ENCODE assay signal across 16 cellular contexts in the genomic region with DNA sequence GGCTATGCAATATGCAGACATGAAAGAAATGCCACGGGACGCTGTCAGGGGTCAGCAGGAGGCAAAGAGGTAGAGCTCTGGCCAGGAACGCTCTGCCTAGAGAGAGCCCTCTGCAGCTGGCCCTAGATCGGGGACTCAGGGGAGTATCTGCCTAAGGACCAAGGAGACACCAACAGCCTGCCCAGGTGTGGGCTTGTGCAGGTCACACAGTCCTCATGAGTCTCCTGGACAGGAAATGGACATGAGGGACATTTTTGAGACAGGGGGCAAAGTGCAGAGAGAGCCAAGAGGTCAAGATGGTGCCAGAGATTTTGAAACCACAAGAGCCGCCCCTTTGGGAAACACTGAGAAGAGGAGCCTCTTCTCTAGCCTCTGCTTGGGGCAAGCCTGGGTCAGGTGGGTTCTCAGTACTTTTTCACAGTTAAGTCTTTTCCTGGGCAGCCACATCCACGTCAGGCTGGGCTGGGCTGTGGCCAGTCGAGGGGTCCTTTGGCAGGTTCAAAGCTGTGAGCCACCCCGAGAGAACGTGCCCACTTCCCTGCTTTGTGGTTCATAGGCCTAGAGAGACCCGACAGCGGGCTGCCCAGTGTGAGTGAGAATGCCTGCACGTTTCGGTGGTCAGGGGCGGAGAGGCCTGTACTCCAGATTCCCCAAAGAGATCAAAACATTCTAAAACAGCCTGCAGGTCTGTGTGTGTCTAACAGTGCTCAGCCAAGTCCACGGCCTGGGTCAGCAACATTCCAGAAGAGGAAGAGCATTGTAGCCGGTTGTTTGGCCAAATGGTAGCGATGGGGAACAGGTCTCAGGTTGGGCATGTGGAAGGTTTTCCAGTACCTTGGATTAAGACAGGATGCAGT. TPM values are rescaled to one million over a fixed set of nuclear protein-coding genes. Genes with fewer than 3 reads are reported as not detected.
A peak's percentile ranks its signal among the peaks of the same experiment; 100 is the strongest.
DNase-seq lines count a peak whose midpoint lies in the region; ATAC-seq, FAIRE-seq and TF ChIP-seq lines count a peak whose summit lies in the region.
"Had no signal": no experiment of that assay in that cellular context is flagged by ENCODE, and none has a peak within 500 bp of the region (broad histone marks: within the 10 kb centered on the region; RNA-seq: fewer than 3 reads in every experiment).

No MANE protein-coding gene starts in this region.

- CTCF ChIA-PET in activated CD8-positive, alpha-beta T cell treated with anti-CD3 and anti-CD28 coated beads, Interleukin-2, amount 10 ng/mL, durations not matched to agents 7 days and 5 days (lab: Charles Lee) = no interaction called here
- CTCF ChIA-PET in activated CD8-positive, alpha-beta T cell treated with anti-CD3 and anti-CD28 coated beads for 36 hours (lab: Charles Lee) = no interaction called here
- CTCF ChIA-PET in K562 (lab: Yijun Ruan, JAX; ENCODE audit: low intra/inter-chr PET ratio) = interaction anchor here (0.6 kb wide), 1 partner anchor 60 kb away, joined by 4 read pairs; no protein-coding TSS in a partner anchor
- CTCF ChIA-PET in CD4-positive, alpha-beta T cell (lab: Charles Lee) = no interaction called here

- peak overlapping the region; percentile 33 for H4K91ac ChIP-seq in trophoblast cell (ENCODE audit: low read depth, low read length)

- no peak overlapping the region for H4K12ac ChIP-seq in trophoblast cell (ENCODE audit: low read depth, low read length)

- 0 out of 5 replicates have a peak, but pooled peaks cover 0 to 4% of the 10 kb centered on the region in 2 experiments for H3K27me3 ChIP-seq in K562 (ENCODE audit: control insufficient read depth in 2 of 2, insufficient read depth in 2 of 2, low read length in 2 of 2)
- H3K27me3 ChIP-seq in trophoblast cell (ENCODE audit: insufficient read depth, low read length) = no peaks in the 10 kb centered on the region
- H3K27me3 ChIP-seq in CD4-positive, alpha-beta T cell (ENCODE audit: control insufficient read depth, insufficient read depth, low read length) = no peaks in the 10 kb centered on the region
- no peaks in the 10 kb centered on the region for H3K27me3 ChIP-seq in brain microvascular endothelial cell (replicated peaks)
- H3K27me3 ChIP-seq: BLaER1 had no signal

- no peak overlapping the region for H3K4ac ChIP-seq in trophoblast cell (ENCODE audit: low read depth, low read length)

- FAIRE-seq in K562 (lab: Jason Lieb, UNC) = no peak

- H3K9me3 ChIP-seq in K562 (replicated peaks; ENCODE audit: control insufficient read depth, insufficient read depth, low read depth, low read length) (no peaks in the 10 kb centered on the region), trophoblast cell (ENCODE audit: insufficient read depth, low read depth, low read length) (peaks cover 3% of the 10 kb centered on the region)
- H3K9me3 ChIP-seq in CD4-positive, alpha-beta T cell (ENCODE audit: control insufficient read depth, low read length) = no peaks in the 10 kb centered on the region
- H3K9me3 ChIP-seq: BLaER1, HAP-1 had no signal

- H3K4me2 ChIP-seq in K562 (ENCODE audit: insufficient read depth, low read length) (no peak overlapping the region), trophoblast cell (ENCODE audit: low read length) (no peak overlapping the region)
- H3K4me2 ChIP-seq: BLaER1 had no signal

- H3K27ac Mint-ChIP-seq in activated CD8-positive, alpha-beta T cell treated with anti-CD3 and anti-CD28 coated beads, Interleukin-2, amount 10 ng/mL, durations not matched to agents 7 days and 5 days = peak overlapping the region; percentile 39
- no peak overlapping the region for H3K27ac Mint-ChIP-seq in activated CD8-positive, alpha-beta T cell treated with anti-CD3 and anti-CD28 coated beads for 36 hours
- H3K27ac Mint-ChIP-seq in CD4-positive, alpha-beta T cell = no peak overlapping the region
- H3K27ac Mint-ChIP-seq in activated T-cell treated with anti-CD3 and anti-CD28 coated beads, Interleukin-2, amount 50 U/mL, for 72 hours = no peak overlapping the region
- H3K27ac Mint-ChIP-seq: CD8-positive, alpha-beta T cell had no signal

- no peaks in the 10 kb centered on the region for H3K36me3 Mint-ChIP-seq in activated CD8-positive, alpha-beta T cell treated with anti-CD3 and anti-CD28 coated beads, Interleukin-2, amount 10 ng/mL, durations not matched to agents 7 days and 5 days (ENCODE audit: low read depth)
- H3K36me3 Mint-ChIP-seq in activated CD8-positive, alpha-beta T cell treated with anti-CD3 and anti-CD28 coated beads for 36 hours (ENCODE audit: low read depth) = no peaks in the 10 kb centered on the region
- H3K36me3 Mint-ChIP-seq in CD4-positive, alpha-beta T cell (ENCODE audit: low read depth) = peaks cover 11% of the 10 kb centered on the region
- no peaks in the 10 kb centered on the region for H3K36me3 Mint-ChIP-seq in activated T-cell treated with anti-CD3 and anti-CD28 coated beads, Interleukin-2, amount 50 U/mL, for 72 hours (ENCODE audit: insufficient read depth in 2 of 2)

- TF ChIP-seq RAD21 in K562 (CRISPR knock-in tag; conservative IDR thresholded peaks at IDR 0.05 in 1 of 2, IDR thresholded peaks at IDR 0.05 in 1 of 2) = no peak

- no peaks in the 10 kb centered on the region for H3K9me3 Mint-ChIP-seq in activated CD8-positive, alpha-beta T cell treated with anti-CD3 and anti-CD28 coated beads, Interleukin-2, amount 10 ng/mL, durations not matched to agents 7 days and 5 days (ENCODE audit: insufficient read depth)
- H3K9me3 Mint-ChIP-seq in activated CD8-positive, alpha-beta T cell treated with anti-CD3 and anti-CD28 coated beads for 36 hours = no peaks in the 10 kb centered on the region
- H3K9me3 Mint-ChIP-seq in CD4-positive, alpha-beta T cell = no peaks in the 10 kb centered on the region
- H3K9me3 Mint-ChIP-seq in activated T-cell treated with anti-CD3 and anti-CD28 coated beads, Interleukin-2, amount 50 U/mL, for 72 hours = no peaks in the 10 kb centered on the region
- H3K9me3 Mint-ChIP-seq: CD8-positive, alpha-beta T cell had no signal

- H2AK5ac ChIP-seq in trophoblast cell (ENCODE audit: low read length) = no peak overlapping the region

- WGBS in K562 (ENCODE audit: insufficient coverage, low coverage, missing lambda C conversion rate) = 58% methylated on average over 17 of the region's 17 CpGs
- no CpG with 5 or more reads among the region's 17 CpGs for WGBS in trophoblast cell (ENCODE audit: extremely low coverage, insufficient coverage, insufficient read length)

- H2BK120ac ChIP-seq in trophoblast cell (ENCODE audit: insufficient read depth, low read length, poor library complexity) = no peak overlapping the region

- H2AFZ ChIP-seq in K562 (ENCODE audit: low read depth, low read length) (no peak overlapping the region; the same call in 1 of the 2 replicates), trophoblast cell (ENCODE audit: insufficient read depth, low read length, poor library complexity) (no peak overlapping the region)

- TF ChIP-seq EP300 in K562 (IDR thresholded peaks at IDR 0.05; ENCODE audit: low read length) = no peak

- H4K20me1 ChIP-seq in K562 (replicated peaks; ENCODE audit: control insufficient read depth, insufficient read depth, low read length) = no peaks in the 10 kb centered on the region
- H4K20me1 ChIP-seq: BLaER1 had no signal

- H2BK5ac ChIP-seq in trophoblast cell (ENCODE audit: low read depth, low read length, poor library complexity) = no peak overlapping the region

- no peak for DNase-seq in activated CD8-positive, alpha-beta T cell treated with anti-CD3 and anti-CD28 coated beads, Interleukin-2, amount 10 ng/mL, durations not matched to agents 7 days and 5 days
- DNase-seq in activated CD8-positive, alpha-beta T cell treated with anti-CD3 and anti-CD28 coated beads for 36 hours = no peak
- no peak for DNase-seq in K562 (ENCODE audit: extremely low read depth in 1 of 4, low spot score in 3 of 4)
- DNase-seq in islet precursor cell = peak; percentile 45
- DNase-seq in trophoblast cell = peak; percentile 73 to 82
- DNase-seq in CD4-positive, alpha-beta T cell = no peak
- no peak for DNase-seq in activated T-cell treated with anti-CD3 and anti-CD28 coated beads, Interleukin-2, amount 50 U/mL, for 72 hours
- no peak for DNase-seq in brain microvascular endothelial cell
- DNase-seq: 8988T; Calu3; CD8-positive, alpha-beta T cell; DMS79 treated with DMSO at 0.1 percent for 48 hours; GF-D8 had no signal

- ATAC-seq in activated CD8-positive, alpha-beta T cell treated with anti-CD3 and anti-CD28 coated beads, Interleukin-2, amount 10 ng/mL, durations not matched to agents 7 days and 5 days = no peak
- no peak for ATAC-seq in activated CD8-positive, alpha-beta T cell treated with anti-CD3 and anti-CD28 coated beads for 36 hours
- ATAC-seq in K562 = no peak
- no peak for ATAC-seq in CD4-positive, alpha-beta T cell (ENCODE audit: poor library complexity)
- ATAC-seq in activated T-cell treated with anti-CD3 and anti-CD28 coated beads, Interleukin-2, amount 50 U/mL, for 72 hours (replicated peaks in 1 of 2) = no peak
- ATAC-seq: CD8-positive, alpha-beta T cell had no signal

- POLR2A ChIA-PET in activated CD8-positive, alpha-beta T cell treated with anti-CD3 and anti-CD28 coated beads, Interleukin-2, amount 10 ng/mL, durations not matched to agents 7 days and 5 days (lab: Charles Lee) = no interaction called here
- POLR2A ChIA-PET in activated CD8-positive, alpha-beta T cell treated with anti-CD3 and anti-CD28 coated beads for 36 hours (lab: Charles Lee) = no interaction called here
- POLR2A ChIA-PET in K562 (lab: Yijun Ruan, JAX) = interaction anchor here (0.7 to 2.3 kb wide), 3 partner anchors 9 to 24 kb away, joined by 3 to 6 read pairs (median 3); no protein-coding TSS in a partner anchor
- POLR2A ChIA-PET in CD4-positive, alpha-beta T cell (lab: Charles Lee) = no interaction called here

- H3K18ac ChIP-seq in trophoblast cell (ENCODE audit: low read length) = no peak overlapping the region

- H3K9me1 ChIP-seq in K562 (ENCODE audit: control insufficient read depth, insufficient read depth, low read length) = no peaks in the 10 kb centered on the region

- H4K8ac ChIP-seq in trophoblast cell (ENCODE audit: low read depth, low read length) = peak overlapping the region; percentile 5

- H3K9ac ChIP-seq in K562 (ENCODE audit: insufficient read depth in 1 of 2, low read depth in 2 of 2, low read length in 2 of 2) = no peak overlapping the region
- H3K9ac ChIP-seq in trophoblast cell (ENCODE audit: low read length) = no peak overlapping the region
- H3K9ac ChIP-seq: BLaER1 had no signal

- no TSS peak for BruUV-seq in K562 (replicated peaks; lab: Mats Ljungman, UMichigan)

- H2BK12ac ChIP-seq in trophoblast cell (ENCODE audit: low read length) = no peak overlapping the region

- H3K79me2 ChIP-seq in K562 (ENCODE audit: control insufficient read depth, insufficient read depth, low read length) (no peaks in the 10 kb centered on the region), trophoblast cell (ENCODE audit: control insufficient read depth, insufficient read depth, low read length, poor library complexity) (no peaks in the 10 kb centered on the region)

- H3K4me1 ChIP-seq in K562 (replicated peaks in 1 of 2; ENCODE audit: control insufficient read depth in 2 of 2, insufficient read depth in 2 of 2, low read length in 2 of 2) = 0 out of 5 replicates have a peak, but pooled peaks cover 0 to 3% of the 10 kb centered on the region in 2 experiments
- peaks cover 0 to 1% of the 10 kb centered on the region in 2 experiments for H3K4me1 ChIP-seq in trophoblast cell (ENCODE audit: control insufficient read depth in 1 of 2, insufficient read depth in 2 of 2, low read length in 2 of 2)

- TF ChIP-seq POLR2A in K562 (conservative IDR thresholded peaks at IDR 0.05) = no peak

- H3K27ac ChIP-seq in K562 (ENCODE audit: extremely low read depth, low read depth, low read length) = no peak overlapping the region
- H3K27ac ChIP-seq in trophoblast cell (ENCODE audit: low read depth, low read length) = no peak overlapping the region
- no peak overlapping the region for H3K27ac ChIP-seq in CD4-positive, alpha-beta T cell (ENCODE audit: low read depth, low read length)
- no peak overlapping the region for H3K27ac ChIP-seq in brain microvascular endothelial cell
- H3K27ac ChIP-seq: BLaER1 had no signal

- no peaks in the 10 kb centered on the region for H3K79me1 ChIP-seq in trophoblast cell (ENCODE audit: low read length)

- no peak overlapping the region for H3K23ac ChIP-seq in trophoblast cell (ENCODE audit: low read length)

- intact Hi-C loops in activated CD8-positive, alpha-beta T cell treated with anti-CD3 and anti-CD28 coated beads for 36 hours (cut with micrococcal nuclease) = no loop called here
- intact Hi-C loops in K562 (cut with micrococcal nuclease) = no loop called here
- intact Hi-C loops in CD4-positive, alpha-beta T cell (cut with DNase I, micrococcal nuclease) = no loop called here

- H3K27me3 Mint-ChIP-seq in activated CD8-positive, alpha-beta T cell treated with anti-CD3 and anti-CD28 coated beads, Interleukin-2, amount 10 ng/mL, durations not matched to agents 7 days and 5 days (ENCODE audit: low read depth) = no peaks in the 10 kb centered on the region
- no peaks in the 10 kb centered on the region for H3K27me3 Mint-ChIP-seq in activated CD8-positive, alpha-beta T cell treated with anti-CD3 and anti-CD28 coated beads for 36 hours
- H3K27me3 Mint-ChIP-seq in CD4-positive, alpha-beta T cell = no peaks in the 10 kb centered on the region
- no peaks in the 10 kb centered on the region for H3K27me3 Mint-ChIP-seq in activated T-cell treated with anti-CD3 and anti-CD28 coated beads, Interleukin-2, amount 50 U/mL, for 72 hours (ENCODE audit: low read depth)

- H3K4me1 Mint-ChIP-seq in activated CD8-positive, alpha-beta T cell treated with anti-CD3 and anti-CD28 coated beads, Interleukin-2, amount 10 ng/mL, durations not matched to agents 7 days and 5 days (ENCODE audit: low read depth) = peaks cover 4% of the 10 kb centered on the region
- H3K4me1 Mint-ChIP-seq in activated CD8-positive, alpha-beta T cell treated with anti-CD3 and anti-CD28 coated beads for 36 hours (ENCODE audit: low read depth) = no peaks in the 10 kb centered on the region
- H3K4me1 Mint-ChIP-seq in CD4-positive, alpha-beta T cell (ENCODE audit: low read depth) = no peaks in the 10 kb centered on the region
- no peaks in the 10 kb centered on the region for H3K4me1 Mint-ChIP-seq in activated T-cell treated with anti-CD3 and anti-CD28 coated beads, Interleukin-2, amount 50 U/mL, for 72 hours (ENCODE audit: low read depth)

- no peak for TF ChIP-seq CTCF in activated CD8-positive, alpha-beta T cell treated with anti-CD3 and anti-CD28 coated beads for 36 hours (IDR thresholded peaks at IDR 0.05)
- no peak for TF ChIP-seq CTCF in K562 (IDR thresholded peaks at IDR 0.05 in 2 of 3, conservative IDR thresholded peaks at IDR 0.05 in 1 of 3; ENCODE audit: insufficient read depth in 2 of 3, low read depth in 1 of 3, low read length in 3 of 3)
- TF ChIP-seq CTCF in CD4-positive, alpha-beta T cell (IDR thresholded peaks at IDR 0.05) = no peak
- TF ChIP-seq CTCF in brain microvascular endothelial cell (IDR thresholded peaks at IDR 0.05; ENCODE audit: low read depth, low read length, missing control alignments) = no peak

- H3K36me3 ChIP-seq in K562 (ENCODE audit: control insufficient read depth, insufficient read depth, low read length) (no peaks in the 10 kb centered on the region), trophoblast cell (ENCODE audit: control insufficient read depth in 1 of 2, insufficient read depth in 2 of 2, low read length in 2 of 2) (no peaks in the 10 kb centered on the region), brain microvascular endothelial cell (replicated peaks) (no peaks in the 10 kb centered on the region)
- H3K36me3 ChIP-seq: HAP-1 had no signal

- in situ Hi-C loops in K562 (cut with MboI) (no loop called here), brain microvascular endothelial cell (cut with HindIII; ENCODE audit: low pct_ligation_motif_present, low sequenced_read_pairs) (no loop called here)

- H3K4me3 Mint-ChIP-seq in activated CD8-positive, alpha-beta T cell treated with anti-CD3 and anti-CD28 coated beads, Interleukin-2, amount 10 ng/mL, durations not matched to agents 7 days and 5 days = no peak overlapping the region
- H3K4me3 Mint-ChIP-seq in activated CD8-positive, alpha-beta T cell treated with anti-CD3 and anti-CD28 coated beads for 36 hours = no peak overlapping the region
- no peak overlapping the region for H3K4me3 Mint-ChIP-seq in CD4-positive, alpha-beta T cell
- H3K4me3 Mint-ChIP-seq in activated T-cell treated with anti-CD3 and anti-CD28 coated beads, Interleukin-2, amount 50 U/mL, for 72 hours = no peak overlapping the region
- H3K4me3 Mint-ChIP-seq: CD14-positive monocyte; CD8-positive, alpha-beta T cell had no signal

- H3K14ac ChIP-seq in trophoblast cell (ENCODE audit: low read length) = peak overlapping the region; percentile 25

- H3K4me3 ChIP-seq in K562 (no peak overlapping the region), trophoblast cell (ENCODE audit: low read depth, low read length) (no peak overlapping the region), brain microvascular endothelial cell (ENCODE audit: low read depth, low read length) (no peak overlapping the region)
- H3K4me3 ChIP-seq: BLaER1, HAP-1 had no signal

RNA-seq across cellular contexts. Expression of a gene that starts 23.4 kb away (rescaled TPM):
- 10 to 100 TPM; 31.3 to 31.5 TPM for total RNA-seq in activated CD8-positive, alpha-beta T cell treated with anti-CD3 and anti-CD28 coated beads, Interleukin-2, amount 10 ng/mL, durations not matched to agents 7 days and 5 days
- 10 to 100 TPM; 19.7 to 21.8 TPM for total RNA-seq in activated CD8-positive, alpha-beta T cell treated with anti-CD3 and anti-CD28 coated beads for 36 hours
- 7.2 and 11.4 TPM in 2 replicates for total RNA-seq in K562 (2011; cell fraction: chromatin; rRNA removed; ENCODE audit: low replicate concordance)
- 5.0 and 7.5 TPM in 2 replicates for total RNA-seq in K562 (2011; cell fraction: nucleolus; rRNA removed)
- 10.2 and 14.3 TPM in 2 replicates for total RNA-seq in K562 (2011; cell fraction: nucleoplasm; rRNA removed)
- total RNA-seq in K562 (2014; rRNA removed) (26.8 and 32.4 TPM in 2 replicates), K562 (2014; rRNA removed; fragmentation: Illumina TruSeq; extraction: Trizol) (21.6 and 22.8 TPM in 2 replicates), K562 (2015; rRNA removed; fragmentation: Illumina TruSeq; extraction: Trizol) (20.8 and 22.7 TPM in 2 replicates), K562 (2021) (20.4 and 21.9 TPM in 2 replicates)
- polyA plus RNA-seq in K562 (2011; rRNA removed) (16.8 and 19.5 TPM in 2 replicates), K562 (2014; fragmentation: Illumina TruSeq; extraction: Trizol) (20.7 and 22.6 TPM in 2 replicates), K562 (2014; fragmentation: Nextera tagmentation; extraction: Ambion mirVana) (10 to 100 TPM in 1 of 2 experiments, 1 to 10 TPM in 1; 7.0 to 10.9 TPM), K562 (2014; rRNA removed) (19.0 and 22.0 TPM in 2 replicates)
- polyA plus RNA-seq in K562 (2011; cell fraction: cytosol; rRNA removed) = 18.2 and 19.9 TPM in 2 replicates
- 9.4 and 10.7 TPM in 2 replicates for polyA plus RNA-seq in K562 (2011; cell fraction: nucleus; rRNA removed)
- polyA plus RNA-seq in K562 (2012) = 16.7 and 18.2 TPM in 2 replicates
- polyA minus RNA-seq in K562 (2011; rRNA and poly(A)+ RNA removed) = 27.8 and 31.9 TPM in 2 replicates
- polyA minus RNA-seq in K562 (2011; cell fraction: cytosol; rRNA and poly(A)+ RNA removed) = 19.7 and 21.1 TPM in 2 replicates
- polyA minus RNA-seq in K562 (2011; cell fraction: nucleus; rRNA and poly(A)+ RNA removed) = 8.9 and 10.6 TPM in 2 replicates
- 44.8 and 48.3 TPM in 2 replicates for polyA plus RNA-seq in trophoblast cell (2013)
- total RNA-seq in CD4-positive, alpha-beta T cell = 10 to 100 TPM; 31.7 to 34.9 TPM
- total RNA-seq in activated T-cell treated with anti-CD3 and anti-CD28 coated beads, Interleukin-2, amount 50 U/mL, for 72 hours = 10 to 100 TPM; 29.9 to 33.4 TPM

RNA-seq across cellular contexts. Expression of a gene that starts 23.5 kb away (rescaled TPM):
- total RNA-seq in activated CD8-positive, alpha-beta T cell treated with anti-CD3 and anti-CD28 coated beads, Interleukin-2, amount 10 ng/mL, durations not matched to agents 7 days and 5 days = 10 to 100 TPM; 18.2 to 20.6 TPM
- total RNA-seq in activated CD8-positive, alpha-beta T cell treated with anti-CD3 and anti-CD28 coated beads for 36 hours = 10 to 100 TPM; 17.5 to 19.2 TPM
- 16.8 and 19.9 TPM in 2 replicates for total RNA-seq in K562 (2011; cell fraction: chromatin; rRNA removed; ENCODE audit: low replicate concordance)
- total RNA-seq in K562 (2011; cell fraction: nucleolus; rRNA removed) = 13.3 and 14.7 TPM in 2 replicates
- 20.2 and 22.2 TPM in 2 replicates for total RNA-seq in K562 (2011; cell fraction: nucleoplasm; rRNA removed)
- 18.8 and 20.9 TPM in 2 replicates for total RNA-seq in K562 (2014; rRNA removed)
- total RNA-seq in K562 (2014; rRNA removed; fragmentation: Illumina TruSeq; extraction: Trizol) = 32.8 and 38.7 TPM in 2 replicates
- 32.2 and 33.9 TPM in 2 replicates for total RNA-seq in K562 (2015; rRNA removed; fragmentation: Illumina TruSeq; extraction: Trizol)
- 19.9 and 21.6 TPM in 2 replicates for total RNA-seq in K562 (2021)
- polyA plus RNA-seq in K562 (2011; rRNA removed) = 24.9 and 28.3 TPM in 2 replicates
- 19.2 and 21.8 TPM in 2 replicates for polyA plus RNA-seq in K562 (2011; cell fraction: cytosol; rRNA removed)
- polyA plus RNA-seq in K562 (2011; cell fraction: nucleus; rRNA removed) = 9.8 and 10.3 TPM in 2 replicates
- 20.3 and 21.8 TPM in 2 replicates for polyA plus RNA-seq in K562 (2012)
- 26.8 and 34.5 TPM in 2 replicates for polyA plus RNA-seq in K562 (2014; fragmentation: Illumina TruSeq; extraction: Trizol)
- 10 to 100 TPM; 44.1 to 61.5 TPM for polyA plus RNA-seq in K562 (2014; fragmentation: Nextera tagmentation; extraction: Ambion mirVana)
- 23.5 and 39.6 TPM in 2 replicates for polyA plus RNA-seq in K562 (2014; rRNA removed)
- polyA minus RNA-seq in K562 (2011; rRNA and poly(A)+ RNA removed) = 30.4 and 36.7 TPM in 2 replicates
- 9.5 and 10.0 TPM in 2 replicates for polyA minus RNA-seq in K562 (2011; cell fraction: cytosol; rRNA and poly(A)+ RNA removed)
- 9.7 and 11.9 TPM in 2 replicates for polyA minus RNA-seq in K562 (2011; cell fraction: nucleus; rRNA and poly(A)+ RNA removed)
- 19.9 TPM in 2 replicates for polyA plus RNA-seq in trophoblast cell (2013)
- total RNA-seq in CD4-positive, alpha-beta T cell = 1 to 10 TPM; 4.7 to 5.7 TPM
- total RNA-seq in activated T-cell treated with anti-CD3 and anti-CD28 coated beads, Interleukin-2, amount 50 U/mL, for 72 hours = 10 to 100 TPM; 26.8 to 29.6 TPM

Comparison
In these comparisons a context has a peak if more than half of its experiments do, and no peak if none do; other contexts are left out.
1. DNase-seq: peak in islet precursor cell (single experiment) and trophoblast cell (2 of 2); none in activated CD8-positive, alpha-beta T cell treated with anti-CD3 and anti-CD28 coated beads, Interleukin-2, amount 10 ng/mL, durations not matched to agents 7 days and 5 days (single experiment), activated CD8-positive, alpha-beta T cell treated with anti-CD3 and anti-CD28 coated beads for 36 hours (single experiment), K562 (0 of 4), CD4-positive, alpha-beta T cell (0 of 10), activated T-cell treated with anti-CD3 and anti-CD28 coated beads, Interleukin-2, amount 50 U/mL, for 72 hours (0 of 2) and brain microvascular endothelial cell (single experiment).